ENCODE assay signal across 11 cellular contexts in genomic region chr17:79732804-79733691, GRCh38. TPM values are rescaled to one million over a fixed set of nuclear protein-coding genes. Genes with fewer than 3 reads are reported as not detected.
DNase-seq lines count a peak whose midpoint lies in the region; ATAC-seq and TF ChIP-seq lines count a peak whose summit lies in the region.
"Had no signal": no experiment of that assay in that cellular context is flagged by ENCODE, and none has a peak within 500 bp of the region (broad histone marks: within the 10 kb centered on the region; RNA-seq: fewer than 3 reads in every experiment).

No MANE protein-coding gene starts in this region.

- no peak overlapping the region for H3K4me3 Mint-ChIP-seq in activated CD4-positive, alpha-beta T cell treated with anti-CD3 and anti-CD28 coated beads, Interleukin-2, amount 10 ng/mL, durations not matched to agents 7 days and 5 days
- peak overlapping the region; percentile 5 to 91 (median 87) for H3K4me3 Mint-ChIP-seq in immature natural killer cell
- peak overlapping the region; percentile 96 for H3K4me3 Mint-ChIP-seq in stimulated activated effector memory CD8-positive, alpha-beta T cell treated with anti-CD3 and anti-CD28 coated beads, Interleukin-12 subunit alpha, Interleukin-12 subunit beta, amount 100 ng/mL, for 72 hours
- H3K4me3 Mint-ChIP-seq in endothelial cell (ENCODE audit: unreplicated experiment): no peak overlapping the region
- H3K4me3 Mint-ChIP-seq: stimulated activated naive CD8-positive, alpha-beta T cell treated with anti-CD3 and anti-CD28 coated beads, Interleukin-15, Interleukin-2, amounts not matched to agents 100 ng/mL and 50 ng/mL, for 24 hours had no signal

- H3K4me1 ChIP-seq in Panc1 (ENCODE audit: control insufficient read depth, insufficient read depth, low read length) (peaks cover 6% of the 10 kb centered on the region; the same call in 1 of the 2 replicates), vagina (peaks cover 5% of the 10 kb centered on the region)

- BruUV-seq in Panc1 (replicated peaks; lab: Mats Ljungman, UMichigan): no TSS peak

- H3K36me3 ChIP-seq in Panc1 (ENCODE audit: control insufficient read depth, insufficient read depth, low read length): no peaks in the 10 kb centered on the region
- H3K36me3 ChIP-seq in vagina: no peaks in the 10 kb centered on the region
- H3K36me3 ChIP-seq: sigmoid colon had no signal

- no peak for TF ChIP-seq POLR2A in vagina (IDR thresholded peaks at IDR 0.05)

- no peak for TF ChIP-seq CTCF in Panc1 (IDR thresholded peaks at IDR 0.05)
- TF ChIP-seq CTCF in endothelial cell (IDR thresholded peaks at IDR 0.05; ENCODE audit: unreplicated experiment): no peak
- no peak for TF ChIP-seq CTCF in vagina (IDR thresholded peaks at IDR 0.05)

- intact Hi-C loops in Panc1 (cut with micrococcal nuclease; ENCODE audit: unreplicated experiment) (no loop called here), vagina (cut with DNase I) (no loop called here)

- in situ Hi-C loops in Panc1 (cut with HindIII; ENCODE audit: low pct_unique_long_range_greater_than_20kb, low sequenced_read_pairs): no loop called here

- ATAC-seq in Panc1: no peak
- ATAC-seq in stimulated activated effector memory CD8-positive, alpha-beta T cell treated with anti-CD3 and anti-CD28 coated beads, Interleukin-12 subunit alpha, Interleukin-12 subunit beta, amount 100 ng/mL, for 72 hours: peak; percentile 75

- POLR2A ChIA-PET in activated CD4-positive, alpha-beta T cell treated with anti-CD3 and anti-CD28 coated beads, Interleukin-2, amount 10 ng/mL, durations not matched to agents 7 days and 5 days (lab: Charles Lee): no interaction called here
- POLR2A ChIA-PET in Panc1 (lab: Charles Lee): no interaction called here

- DNase-seq in activated CD4-positive, alpha-beta T cell treated with anti-CD3 and anti-CD28 coated beads, Interleukin-2, amount 10 ng/mL, durations not matched to agents 7 days and 5 days: no peak
- DNase-seq in activated CD4-positive, alpha-beta T cell treated with anti-CD3 and anti-CD28 coated beads for 48 hours: no peak
- DNase-seq in Panc1 (ENCODE audit: low read depth, low spot score) (no peak), immature natural killer cell (peak in 2 of 3 donors; percentile 68 to 69), NCI-H2107 treated with DMSO at 0.1 percent for 48 hours (lab: John Stamatoyannopoulos, UW; ENCODE audit: unreplicated experiment) (no peak), endothelial cell (ENCODE audit: low spot score) (no peak), vagina (ENCODE audit: extremely low spot score in 2 of 2) (no peak)
- no peak for DNase-seq in stimulated activated effector memory CD8-positive, alpha-beta T cell treated with anti-CD3 and anti-CD28 coated beads, Interleukin-12 subunit alpha, Interleukin-12 subunit beta, amount 100 ng/mL, for 72 hours (ENCODE audit: low spot score in 2 of 2)
- DNase-seq: sigmoid colon had no signal

- H3K9me3 Mint-ChIP-seq in activated CD4-positive, alpha-beta T cell treated with anti-CD3 and anti-CD28 coated beads, Interleukin-2, amount 10 ng/mL, durations not matched to agents 7 days and 5 days: no peaks in the 10 kb centered on the region
- H3K9me3 Mint-ChIP-seq in immature natural killer cell: no peaks in the 10 kb centered on the region
- no peaks in the 10 kb centered on the region for H3K9me3 Mint-ChIP-seq in stimulated activated effector memory CD8-positive, alpha-beta T cell treated with anti-CD3 and anti-CD28 coated beads, Interleukin-12 subunit alpha, Interleukin-12 subunit beta, amount 100 ng/mL, for 72 hours
- H3K9me3 Mint-ChIP-seq in endothelial cell (ENCODE audit: unreplicated experiment): no peaks in the 10 kb centered on the region
- H3K9me3 Mint-ChIP-seq: stimulated activated naive CD8-positive, alpha-beta T cell treated with anti-CD3 and anti-CD28 coated beads, Interleukin-15, Interleukin-2, amounts not matched to agents 100 ng/mL and 50 ng/mL, for 24 hours had no signal

- H3K27me3 ChIP-seq in Panc1 (ENCODE audit: control insufficient read depth, insufficient read depth, low read length) (no peaks in the 10 kb centered on the region), vagina (no peaks in the 10 kb centered on the region)

- no peaks in the 10 kb centered on the region for H3K9me3 ChIP-seq in Panc1 (ENCODE audit: control insufficient read depth, insufficient read depth, low read depth, low read length)
- H3K9me3 ChIP-seq in vagina: no peaks in the 10 kb centered on the region
- H3K9me3 ChIP-seq: sigmoid colon had no signal

- no peaks in the 10 kb centered on the region for H3K36me3 Mint-ChIP-seq in activated CD4-positive, alpha-beta T cell treated with anti-CD3 and anti-CD28 coated beads, Interleukin-2, amount 10 ng/mL, durations not matched to agents 7 days and 5 days (ENCODE audit: low read depth)
- peaks cover 0 to 3% (median 0%) of the 10 kb centered on the region in 3 donors for H3K36me3 Mint-ChIP-seq in immature natural killer cell
- peaks cover 6% of the 10 kb centered on the region for H3K36me3 Mint-ChIP-seq in stimulated activated effector memory CD8-positive, alpha-beta T cell treated with anti-CD3 and anti-CD28 coated beads, Interleukin-12 subunit alpha, Interleukin-12 subunit beta, amount 100 ng/mL, for 72 hours
- H3K36me3 Mint-ChIP-seq in endothelial cell (ENCODE audit: low read depth, unreplicated experiment): no peaks in the 10 kb centered on the region

- CTCF ChIA-PET in activated CD4-positive, alpha-beta T cell treated with anti-CD3 and anti-CD28 coated beads, Interleukin-2, amount 10 ng/mL, durations not matched to agents 7 days and 5 days (lab: Charles Lee): interaction anchor here (2.1 kb wide), 1 partner anchor 8 kb away, joined by 10 read pairs; no protein-coding TSS in a partner anchor
- CTCF ChIA-PET in Panc1 (lab: Charles Lee): interaction anchor here (0.6 kb wide), 1 partner anchor 44 kb away, joined by 6 read pairs; no protein-coding TSS in a partner anchor

- H3K27ac ChIP-seq in Panc1 (ENCODE audit: low read length): peak overlapping the region; percentile 31; the same call in 1 of the 2 replicates
- H3K27ac ChIP-seq in vagina: no peak overlapping the region
- H3K27ac ChIP-seq: sigmoid colon had no signal

- peaks cover 11% of the 10 kb centered on the region for H3K4me1 Mint-ChIP-seq in activated CD4-positive, alpha-beta T cell treated with anti-CD3 and anti-CD28 coated beads, Interleukin-2, amount 10 ng/mL, durations not matched to agents 7 days and 5 days
- H3K4me1 Mint-ChIP-seq in immature natural killer cell: peaks cover 27 to 38% of the 10 kb centered on the region in 2 donors
- H3K4me1 Mint-ChIP-seq in stimulated activated effector memory CD8-positive, alpha-beta T cell treated with anti-CD3 and anti-CD28 coated beads, Interleukin-12 subunit alpha, Interleukin-12 subunit beta, amount 100 ng/mL, for 72 hours: peaks cover 48% of the 10 kb centered on the region
- H3K4me1 Mint-ChIP-seq in endothelial cell (ENCODE audit: unreplicated experiment): peaks cover 7% of the 10 kb centered on the region

- H3K27me3 Mint-ChIP-seq in activated CD4-positive, alpha-beta T cell treated with anti-CD3 and anti-CD28 coated beads, Interleukin-2, amount 10 ng/mL, durations not matched to agents 7 days and 5 days: no peaks in the 10 kb centered on the region
- peaks cover 2 to 5% (median 5%) of the 10 kb centered on the region in 3 donors for H3K27me3 Mint-ChIP-seq in immature natural killer cell (ENCODE audit: low read depth in 3 of 3)
- peaks cover 10% of the 10 kb centered on the region for H3K27me3 Mint-ChIP-seq in endothelial cell (ENCODE audit: unreplicated experiment)
- H3K27me3 Mint-ChIP-seq: stimulated activated naive CD8-positive, alpha-beta T cell treated with anti-CD3 and anti-CD28 coated beads, Interleukin-15, Interleukin-2, amounts not matched to agents 100 ng/mL and 50 ng/mL, for 24 hours had no signal

- H3K27ac Mint-ChIP-seq in activated CD4-positive, alpha-beta T cell treated with anti-CD3 and anti-CD28 coated beads, Interleukin-2, amount 10 ng/mL, durations not matched to agents 7 days and 5 days: peak overlapping the region; percentile 51
- H3K27ac Mint-ChIP-seq in immature natural killer cell (peak overlapping the region in 5 of 6 donors; percentile 53 to 98 (median 92)), endothelial cell (ENCODE audit: unreplicated experiment) (no peak overlapping the region)
- peak overlapping the region; percentile 97 for H3K27ac Mint-ChIP-seq in stimulated activated effector memory CD8-positive, alpha-beta T cell treated with anti-CD3 and anti-CD28 coated beads, Interleukin-12 subunit alpha, Interleukin-12 subunit beta, amount 100 ng/mL, for 72 hours
- H3K27ac Mint-ChIP-seq: stimulated activated naive CD8-positive, alpha-beta T cell treated with anti-CD3 and anti-CD28 coated beads, Interleukin-15, Interleukin-2, amounts not matched to agents 100 ng/mL and 50 ng/mL, for 24 hours had no signal

- H3K4me3 ChIP-seq in Panc1 (ENCODE audit: low read depth in 2 of 2, low read length in 2 of 2): no peak overlapping the region
- H3K4me3 ChIP-seq in vagina: no peak overlapping the region

RNA-seq across cellular contexts. Expression of gene ENPP7, which starts 2.3 kb away (rescaled TPM):
- total RNA-seq in activated CD4-positive, alpha-beta T cell treated with anti-CD3 and anti-CD28 coated beads, Interleukin-2, amount 10 ng/mL, durations not matched to agents 7 days and 5 days: not detected
- total RNA-seq in Panc1 (2021; ENCODE audit: unreplicated experiment): not detected
- polyA plus RNA-seq in Panc1 (2012; ENCODE audit: insufficient read length): not detected
- under 1 TPM in 2 of 3 donors, not detected in 1; 0.16 to 0.22 TPM for polyA plus RNA-seq in immature natural killer cell
- not detected for total RNA-seq in endothelial cell (ENCODE audit: unreplicated experiment)
- not detected for total RNA-seq in vagina
- total RNA-seq: NCI-H460, sigmoid colon had no signal
- polyA plus RNA-seq: sigmoid colon had no signal

RNA-seq across cellular contexts. Expression of gene CBX2, which starts 44.9 kb away (rescaled TPM):
- total RNA-seq in activated CD4-positive, alpha-beta T cell treated with anti-CD3 and anti-CD28 coated beads, Interleukin-2, amount 10 ng/mL, durations not matched to agents 7 days and 5 days: 1 to 10 TPM; 4.6 to 5.5 TPM
- total RNA-seq in Panc1 (2021; ENCODE audit: unreplicated experiment) (9.0 TPM), endothelial cell (ENCODE audit: unreplicated experiment) (50.0 TPM), vagina (5.6 TPM)
- 5.9 TPM for polyA plus RNA-seq in Panc1 (2012; ENCODE audit: insufficient read length)
- under 1 TPM in 1 of 3 donors, not detected in 2; 0.33 TPM for polyA plus RNA-seq in immature natural killer cell

Comparison
In these comparisons a context has a peak if more than half of its experiments do, and no peak if none do; other contexts are left out.
1. DNase-seq: peak in immature natural killer cell (2 of 3); none in activated CD4-positive, alpha-beta T cell treated with anti-CD3 and anti-CD28 coated beads, Interleukin-2, amount 10 ng/mL, durations not matched to agents 7 days and 5 days (single experiment), activated CD4-positive, alpha-beta T cell treated with anti-CD3 and anti-CD28 coated beads for 48 hours (single experiment), Panc1 (single experiment), stimulated activated effector memory CD8-positive, alpha-beta T cell treated with anti-CD3 and anti-CD28 coated beads, Interleukin-12 subunit alpha, Interleukin-12 subunit beta, amount 100 ng/mL, for 72 hours (0 of 2), NCI-H2107 treated with DMSO at 0.1 percent for 48 hours (single experiment), endothelial cell (single experiment) and vagina (0 of 2).
2. H3K4me3 Mint-ChIP-seq: peak in immature natural killer cell (5 of 5) and stimulated activated effector memory CD8-positive, alpha-beta T cell treated with anti-CD3 and anti-CD28 coated beads, Interleukin-12 subunit alpha, Interleukin-12 subunit beta, amount 100 ng/mL, for 72 hours (single experiment); none in activated CD4-positive, alpha-beta T cell treated with anti-CD3 and anti-CD28 coated beads, Interleukin-2, amount 10 ng/mL, durations not matched to agents 7 days and 5 days (single experiment) and endothelial cell (single experiment).